Comparison of ENCODE assay signal across 6 cellular contexts in the genomic region with DNA sequence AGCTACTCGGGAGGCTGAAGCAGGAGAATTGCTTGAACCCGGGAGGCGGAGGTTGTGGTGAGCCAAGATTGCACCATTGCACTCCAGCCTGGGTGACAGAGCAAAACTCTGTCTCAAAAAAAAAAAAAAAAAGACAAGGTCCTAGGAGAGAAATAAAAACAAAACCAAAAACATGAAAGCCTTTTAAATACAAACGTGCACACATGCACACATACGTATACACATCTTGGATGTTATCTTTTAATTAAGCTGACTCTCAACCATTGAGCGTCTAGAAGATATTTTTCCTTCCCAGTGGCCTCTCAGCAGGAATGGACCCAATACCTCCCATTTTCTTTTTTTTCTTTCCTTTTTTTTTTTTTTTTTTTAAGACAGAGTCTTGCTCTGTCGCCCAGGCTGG. TPM values are rescaled to one million over a fixed set of nuclear protein-coding genes. Genes with fewer than 3 reads are reported as not detected.
"Had no signal": no experiment of that assay in that cellular context is flagged by ENCODE, and none has a peak within 500 bp of the region (broad histone marks: within the 10 kb centered on the region; RNA-seq: fewer than 3 reads in every experiment).

No MANE protein-coding gene starts in this region.

RNA-seq across cellular contexts. Expression of gene SOAT2, which starts 9.1 kb away (rescaled TPM):
- total RNA-seq: natural killer cell, neural crest cell, omental fat pad, pulmonary artery endothelial cell, right atrium auricular region, temporal lobe had no signal
